In the genomic region with DNA sequence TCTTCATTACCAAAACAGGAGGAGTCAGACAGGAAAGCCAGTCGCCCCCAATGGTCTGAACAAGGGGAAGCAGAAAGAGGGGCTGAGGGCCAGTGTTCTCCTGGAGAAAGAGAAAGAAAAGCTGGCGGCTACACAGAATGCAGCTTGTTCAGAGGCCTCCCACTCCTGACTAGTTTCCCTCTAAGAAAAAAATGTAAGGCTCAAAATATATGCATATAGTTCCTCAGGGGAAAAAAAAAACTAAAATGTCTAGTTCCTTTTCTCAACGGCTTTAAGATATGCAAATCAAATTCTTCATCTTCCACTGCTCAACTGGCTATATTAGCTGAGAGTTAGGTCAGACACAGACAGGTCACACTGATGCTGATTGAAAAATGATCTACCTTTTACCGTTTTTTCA, we compare ENCODE assay signal across 19 cellular contexts. TPM values are rescaled to one million over a fixed set of nuclear protein-coding genes. Genes with fewer than 3 reads are reported as not detected.
DNase-seq lines count a peak whose midpoint lies in the region; ATAC-seq, FAIRE-seq and TF ChIP-seq lines count a peak whose summit lies in the region.
"Had no signal": no experiment of that assay in that cellular context is flagged by ENCODE, and none has a peak within 500 bp of the region (broad histone marks: within the 10 kb centered on the region; RNA-seq: fewer than 3 reads in every experiment).

No MANE protein-coding gene starts in this region.

- DNase-seq in Kasumi-1 (lab: John Stamatoyannopoulos, UW), result peak; percentile 54 to 62
- DNase-seq in endothelial cell of umbilical vein (ENCODE audit: low read depth, low spot score), result no peak
- DNase-seq in RKO (ENCODE audit: low spot score), result no peak
- no peak for DNase-seq in glutamatergic neuron
- DNase-seq in NCI-H510A treated with DMSO at 0.1 percent for 48 hours (lab: John Stamatoyannopoulos, UW), result no peak
- DNase-seq: activated CD4-positive, alpha-beta T cell treated with anti-CD3 and anti-CD28 coated beads for 48 hours; activated T-cell treated with anti-CD3 and anti-CD28 coated beads, Interleukin-2, amount 50 U/mL, for 24 hours; CD8-positive, alpha-beta T cell; naive thymus-derived CD8-positive, alpha-beta T cell; NCI-H1436; NCI-H510A; right cardiac atrium; RPMI8226; stimulated activated CD4-positive, alpha-beta T cell treated with anti-CD3 and anti-CD28 coated beads, Interleukin-2, amount 100 ng/mL, for 24 hours; tibial artery had no signal

- no peaks in the 10 kb centered on the region for H3K36me3 ChIP-seq in endothelial cell of umbilical vein (ENCODE audit: control insufficient read depth in 2 of 2, extremely low read depth in 1 of 2, insufficient read depth in 2 of 2, low read length in 2 of 2)
- H3K36me3 ChIP-seq: tibial artery had no signal

- peak overlapping the region; percentile 6 for H3K4me2 ChIP-seq in endothelial cell of umbilical vein (ENCODE audit: insufficient read depth, low read length)
- H3K4me2 ChIP-seq: KMS-11 had no signal

- H3K4me3 ChIP-seq in endothelial cell of umbilical vein (replicated peaks in 1 of 3; ENCODE audit: insufficient read depth in 1 of 3, low read depth in 1 of 3, low read length in 3 of 3), result no peak overlapping the region
- H3K4me3 ChIP-seq: tibial artery had no signal

- FAIRE-seq in endothelial cell of umbilical vein (lab: Jason Lieb, UNC), result peak; percentile 8

- H2AFZ ChIP-seq in endothelial cell of umbilical vein (ENCODE audit: low read depth, low read length), result no peak overlapping the region

- TF ChIP-seq CTCF in endothelial cell of umbilical vein (IDR thresholded peaks at IDR 0.05; ENCODE audit: extremely low read depth in 1 of 2, insufficient read depth in 1 of 2, low read depth in 1 of 2, low read length in 2 of 2) (no peak), glutamatergic neuron (IDR thresholded peaks at IDR 0.05; ENCODE audit: partially characterized antibody, unreplicated experiment) (no peak)

- no peaks in the 10 kb centered on the region for H3K9me1 ChIP-seq in endothelial cell of umbilical vein (replicated peaks; ENCODE audit: control insufficient read depth, extremely low read depth, insufficient read depth, low read length)

- no peak overlapping the region for H3K9ac ChIP-seq in endothelial cell of umbilical vein (replicated peaks; ENCODE audit: extremely low read depth, insufficient read depth, low read length)
- H3K9ac ChIP-seq: KMS-11 had no signal

- H3K4me3 Mint-ChIP-seq in stimulated activated memory B cell treated with anti-CD40 and anti-IgM and Interleukin-4, amounts not matched to agents 10 μg/mL and 1 μg/mL and 100 μg/mL, for 72 hours, result peak overlapping the region; percentile 21
- H3K4me3 Mint-ChIP-seq in glutamatergic neuron (ENCODE audit: unreplicated experiment), result no peak overlapping the region
- H3K4me3 Mint-ChIP-seq: activated T-cell treated with anti-CD3 and anti-CD28 coated beads, Interleukin-2, amount 50 U/mL, for 24 hours; CD8-positive, alpha-beta T cell; naive thymus-derived CD8-positive, alpha-beta T cell had no signal

- no peaks in the 10 kb centered on the region for H3K9me3 ChIP-seq in endothelial cell of umbilical vein (replicated peaks; ENCODE audit: control insufficient read depth, insufficient read depth, low read length)
- H3K9me3 ChIP-seq: tibial artery had no signal

- no peaks in the 10 kb centered on the region for H4K20me1 ChIP-seq in endothelial cell of umbilical vein (replicated peaks; ENCODE audit: control insufficient read depth, extremely low read depth, insufficient read depth, low read length)

- ATAC-seq in GM19438 (IDR thresholded peaks at IDR 0.05; ENCODE audit: low read depth, unreplicated experiment), result peak; percentile 48
- ATAC-seq in stimulated activated memory B cell treated with anti-CD40 and anti-IgM and Interleukin-4, amounts not matched to agents 10 μg/mL and 1 μg/mL and 100 μg/mL, for 72 hours, result peak; percentile 65
- ATAC-seq: CD8-positive, alpha-beta T cell; left lobe of liver; naive thymus-derived CD8-positive, alpha-beta T cell; right cardiac atrium had no signal

- intact Hi-C loops in endothelial cell of umbilical vein (cut with micrococcal nuclease), result loop anchor here (1.0 kb wide), 1 partner anchor 16 kb away; no protein-coding TSS in a partner anchor

- H3K36me3 Mint-ChIP-seq in stimulated activated memory B cell treated with anti-CD40 and anti-IgM and Interleukin-4, amounts not matched to agents 10 μg/mL and 1 μg/mL and 100 μg/mL, for 72 hours, result no peaks in the 10 kb centered on the region
- H3K36me3 Mint-ChIP-seq in glutamatergic neuron (ENCODE audit: unreplicated experiment), result no peaks in the 10 kb centered on the region
- H3K36me3 Mint-ChIP-seq: CD8-positive, alpha-beta T cell; naive thymus-derived CD8-positive, alpha-beta T cell had no signal

- H3K27me3 Mint-ChIP-seq in stimulated activated memory B cell treated with anti-CD40 and anti-IgM and Interleukin-4, amounts not matched to agents 10 μg/mL and 1 μg/mL and 100 μg/mL, for 72 hours, result no peaks in the 10 kb centered on the region
- peaks cover under 1% of the 10 kb centered on the region for H3K27me3 Mint-ChIP-seq in glutamatergic neuron (ENCODE audit: unreplicated experiment)

- no peak for TF ChIP-seq POLR2A in endothelial cell of umbilical vein (IDR thresholded peaks at IDR 0.05; ENCODE audit: low read depth, low read length)

- POLR2A ChIA-PET in endothelial cell of umbilical vein (lab: Charles Lee), result no interaction called here

- H3K79me2 ChIP-seq in endothelial cell of umbilical vein (ENCODE audit: control insufficient read depth, insufficient read depth, low read length), result no peaks in the 10 kb centered on the region

- no TSS peak for BruUV-seq in endothelial cell of umbilical vein (replicated peaks; lab: Mats Ljungman, UMichigan)

- H3K27ac Mint-ChIP-seq in stimulated activated memory B cell treated with anti-CD40 and anti-IgM and Interleukin-4, amounts not matched to agents 10 μg/mL and 1 μg/mL and 100 μg/mL, for 72 hours, result no peak overlapping the region
- H3K27ac Mint-ChIP-seq in glutamatergic neuron (ENCODE audit: unreplicated experiment), result no peak overlapping the region
- H3K27ac Mint-ChIP-seq: activated T-cell treated with anti-CD3 and anti-CD28 coated beads, Interleukin-2, amount 50 U/mL, for 24 hours; CD8-positive, alpha-beta T cell had no signal

- peaks cover 16% of the 10 kb centered on the region for H3K4me1 Mint-ChIP-seq in stimulated activated memory B cell treated with anti-CD40 and anti-IgM and Interleukin-4, amounts not matched to agents 10 μg/mL and 1 μg/mL and 100 μg/mL, for 72 hours
- peaks cover 25% of the 10 kb centered on the region for H3K4me1 Mint-ChIP-seq in glutamatergic neuron (ENCODE audit: low read depth, unreplicated experiment)

- H3K27me3 ChIP-seq in endothelial cell of umbilical vein (ENCODE audit: control insufficient read depth in 2 of 2, insufficient read depth in 2 of 2, low read length in 2 of 2), result no peaks in the 10 kb centered on the region
- H3K27me3 ChIP-seq: tibial artery had no signal

- H3K27ac ChIP-seq in endothelial cell of umbilical vein (ENCODE audit: insufficient read depth, low read depth, low read length), result no peak overlapping the region
- H3K27ac ChIP-seq: KMS-11, tibial artery had no signal

- peaks cover 16% of the 10 kb centered on the region for H3K4me1 ChIP-seq in endothelial cell of umbilical vein (ENCODE audit: control insufficient read depth, extremely low read depth, insufficient read depth, low read length)

- dilution Hi-C loops in endothelial cell of umbilical vein (cut with MboI; ENCODE audit: extremely low pct_ligation_motif_present, low sequenced_read_pairs), result no loop called here

- CTCF ChIA-PET in endothelial cell of umbilical vein (lab: Charles Lee), result interaction anchor here (1.0 to 1.7 kb wide), 3 partner anchors 8 to 25 kb away, joined by 4 to 8 read pairs (median 4); a partner anchor contains a TSS

- H3K9me3 Mint-ChIP-seq in stimulated activated memory B cell treated with anti-CD40 and anti-IgM and Interleukin-4, amounts not matched to agents 10 μg/mL and 1 μg/mL and 100 μg/mL, for 72 hours, result no peaks in the 10 kb centered on the region
- no peaks in the 10 kb centered on the region for H3K9me3 Mint-ChIP-seq in glutamatergic neuron (ENCODE audit: unreplicated experiment)
- H3K9me3 Mint-ChIP-seq: activated T-cell treated with anti-CD3 and anti-CD28 coated beads, Interleukin-2, amount 50 U/mL, for 24 hours; CD8-positive, alpha-beta T cell; naive thymus-derived CD8-positive, alpha-beta T cell had no signal

TF ChIP-seq in endothelial cell of umbilical vein, 7 proteins besides CTCF, POLR2A, EP300 and RAD21:
- no peak for TF ChIP-seq EZH2 (IDR thresholded peaks at IDR 0.05; ENCODE audit: borderline replicate concordance, low read depth, low read length, severe bottlenecking)
- no peak for TF ChIP-seq JUN (IDR thresholded peaks at IDR 0.05; ENCODE audit: borderline replicate concordance, insufficient read depth, insufficient read length, low read depth)
- TF ChIP-seq GATA2 (IDR thresholded peaks at IDR 0.05; ENCODE audit: insufficient read depth, insufficient read length, low read depth, low read length), result no peak
- TF ChIP-seq, protein P1, sequence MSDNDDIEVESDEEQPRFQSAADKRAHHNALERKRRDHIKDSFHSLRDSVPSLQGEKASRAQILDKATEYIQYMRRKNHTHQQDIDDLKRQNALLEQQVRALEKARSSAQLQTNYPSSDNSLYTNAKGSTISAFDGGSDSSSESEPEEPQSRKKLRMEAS (IDR thresholded peaks at IDR 0.05; ENCODE audit: insufficient read depth, insufficient read length), result no peak
- TF ChIP-seq MYC (IDR thresholded peaks at IDR 0.05; ENCODE audit: low read depth, low read length), result no peak
- TF ChIP-seq FOS (IDR thresholded peaks at IDR 0.05; ENCODE audit: borderline replicate concordance, insufficient read depth, low read length), result no peak
- no peak for TF ChIP-seq POLR2AphosphoS5 (IDR thresholded peaks at IDR 0.05; ENCODE audit: insufficient read depth, low read depth, low read length)

RNA-seq across cellular contexts. Expression of a gene that starts 18.6 kb away (rescaled TPM):
- 17.9 and 22.1 TPM in 2 replicates for total RNA-seq in endothelial cell of umbilical vein
- 8.9 and 10.9 TPM in 2 replicates for polyA plus RNA-seq in endothelial cell of umbilical vein
- 6.1 and 7.7 TPM in 2 replicates for polyA plus RNA-seq in endothelial cell of umbilical vein (2011; cell fraction: cytosol; rRNA removed)
- polyA plus RNA-seq in endothelial cell of umbilical vein (2011; cell fraction: nucleus; rRNA removed), result 54.3 and 59.3 TPM in 2 replicates
- polyA plus RNA-seq in endothelial cell of umbilical vein (2012), result 17.5 and 18.1 TPM in 2 replicates
- 21.0 and 23.5 TPM in 2 replicates for polyA minus RNA-seq in endothelial cell of umbilical vein
- 3.6 TPM for polyA minus RNA-seq in endothelial cell of umbilical vein (2011; cell fraction: cytosol; rRNA and poly(A)+ RNA removed)
- polyA minus RNA-seq in endothelial cell of umbilical vein (2011; cell fraction: nucleus; rRNA and poly(A)+ RNA removed), result 23.5 and 31.4 TPM in 2 replicates
- total RNA-seq in glutamatergic neuron (ENCODE audit: unreplicated experiment), result 72.5 TPM

Comparison
In these comparisons a context has a peak if more than half of its experiments do, and no peak if none do; other contexts are left out.
1. DNase-seq: peak in Kasumi-1 (2 of 2); none in endothelial cell of umbilical vein (single experiment), RKO (single experiment), glutamatergic neuron (single experiment) and NCI-H510A treated with DMSO at 0.1 percent for 48 hours (single experiment).